1 cellular context compared by ENCODE assay signal in the genomic region with DNA sequence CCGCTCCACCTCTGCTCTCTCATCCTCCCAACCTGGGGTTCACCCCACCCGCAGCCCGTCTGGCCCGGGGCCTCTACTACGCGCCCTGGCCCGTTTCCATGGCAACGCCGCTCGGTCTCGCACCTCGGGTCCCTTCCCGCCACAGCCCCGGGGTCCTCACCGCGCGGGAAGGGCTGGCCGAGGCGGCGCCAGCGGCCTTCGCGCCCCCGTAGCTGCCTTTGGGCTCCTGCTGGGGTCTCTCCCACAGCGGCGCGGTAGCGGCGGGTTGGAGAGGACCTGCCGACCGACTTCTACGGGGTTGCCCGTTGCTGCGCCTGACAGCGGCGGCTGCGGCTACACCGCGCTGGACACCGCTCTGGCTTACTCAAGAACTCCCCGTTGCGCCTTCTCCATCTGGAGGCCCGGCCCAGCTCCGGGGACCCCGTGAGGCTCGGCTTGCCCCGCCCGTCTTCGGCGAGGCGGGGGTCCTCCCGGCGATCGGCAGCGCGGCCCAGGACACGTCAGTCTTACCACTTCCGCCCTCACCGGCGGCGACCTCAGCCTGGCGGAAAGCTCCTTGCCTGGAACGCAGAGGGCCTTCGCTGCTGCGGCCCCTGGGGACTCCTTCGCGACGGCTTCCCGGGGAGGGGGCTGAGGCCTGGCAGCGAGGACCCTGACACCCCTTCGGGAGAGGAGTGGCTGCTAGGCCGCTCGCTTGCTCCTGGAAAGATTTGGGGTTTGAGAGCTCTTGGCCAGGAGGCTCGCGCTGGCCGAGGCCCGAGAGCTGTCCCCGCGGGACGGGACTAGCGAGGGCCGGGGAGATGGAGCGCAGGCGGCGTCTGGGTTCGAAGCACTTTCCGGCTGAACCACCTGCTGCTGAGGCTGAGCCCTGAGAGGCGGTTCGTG.
TF ChIP-seq lines count a peak whose summit lies in the region.

Gene TM9SF1 (minus strand): TSS at position 256 of the 885 bp plus-strand sequence. CDS start 422 bp downstream, outside the sequence.

TF ChIP-seq in HepG2, 621 proteins besides CTCF, POLR2A, EP300 and RAD21 (continued from another document and continues in another):
- peak; percentile 99 for TF ChIP-seq KIAA2018 (CRISPR knock-in tag; IDR thresholded peaks at IDR 0.05; ENCODE audit: borderline replicate concordance)
- TF ChIP-seq NCOA5 (CRISPR knock-in tag; IDR thresholded peaks at IDR 0.05) = peak; percentile 95
- TF ChIP-seq NFE2L2 (IDR thresholded peaks at IDR 0.05; ENCODE audit: low read length) = 0 out of 2 replicates have a peak, but pooled peaks have one; percentile 33
- TF ChIP-seq KLF16 (CRISPR knock-in tag; IDR thresholded peaks at IDR 0.05) = peak; percentile 67 to 99; a peak in 3 of 4 replicates
- TF ChIP-seq ZNF496 (CRISPR knock-in tag; IDR thresholded peaks at IDR 0.05; ENCODE audit: insufficient replicate concordance) = no peak
- TF ChIP-seq FOXA3 (CRISPR knock-in tag; IDR thresholded peaks at IDR 0.05) = peak; percentile 84
- TF ChIP-seq HDAC2 (CRISPR knock-in tag; IDR thresholded peaks at IDR 0.05) = peak; percentile 91
- TF ChIP-seq TBX2 (CRISPR knock-in tag; IDR thresholded peaks at IDR 0.05; ENCODE audit: borderline replicate concordance) = peak; percentile 99
- peak; percentile 26; the same call in 1 of the 2 replicates for TF ChIP-seq FOSL1 (CRISPR knock-in tag; IDR thresholded peaks at IDR 0.05; ENCODE audit: borderline replicate concordance)
- TF ChIP-seq TP53 (CRISPR knock-in tag; conservative IDR thresholded peaks at IDR 0.05) = peak; percentile 43
- TF ChIP-seq, protein P1, sequence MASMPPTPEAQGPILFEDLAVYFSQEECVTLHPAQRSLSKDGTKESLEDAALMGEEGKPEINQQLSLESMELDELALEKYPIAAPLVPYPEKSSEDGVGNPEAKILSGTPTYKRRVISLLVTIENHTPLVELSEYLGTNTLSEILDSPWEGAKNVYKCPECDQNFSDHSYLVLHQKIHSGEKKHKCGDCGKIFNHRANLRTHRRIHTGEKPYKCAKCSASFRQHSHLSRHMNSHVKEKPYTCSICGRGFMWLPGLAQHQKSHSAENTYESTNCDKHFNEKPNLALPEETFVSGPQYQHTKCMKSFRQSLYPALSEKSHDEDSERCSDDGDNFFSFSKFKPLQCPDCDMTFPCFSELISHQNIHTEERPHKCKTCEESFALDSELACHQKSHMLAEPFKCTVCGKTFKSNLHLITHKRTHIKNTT (CRISPR knock-in tag; IDR thresholded peaks at IDR 0.05) = peak; percentile 86; the same call in 1 of the 2 replicates
- TF ChIP-seq HOXA7 (CRISPR knock-in tag; IDR thresholded peaks at IDR 0.05) = no peak
- peak; percentile 30; the same call in 1 of the 2 replicates for TF ChIP-seq ZNF3 (CRISPR knock-in tag; IDR thresholded peaks at IDR 0.05)
- no peak for TF ChIP-seq TCF7 (IDR thresholded peaks at IDR 0.05; ENCODE audit: low read depth)
- TF ChIP-seq ZNF33A (CRISPR knock-in tag; IDR thresholded peaks at IDR 0.05; ENCODE audit: borderline replicate concordance) = no peak
- peak; percentile 83 for TF ChIP-seq HCFC1 (IDR thresholded peaks at IDR 0.05; ENCODE audit: low read depth, low read length)
- no peak for TF ChIP-seq ATF1 (CRISPR knock-in tag; IDR thresholded peaks at IDR 0.05)
- peak; percentile 95 for TF ChIP-seq BRD4 (CRISPR knock-in tag; IDR thresholded peaks at IDR 0.05)
- TF ChIP-seq TSC22D2 (CRISPR knock-in tag; IDR thresholded peaks at IDR 0.05; ENCODE audit: borderline replicate concordance) = peak; percentile 95; the same call in 1 of the 2 replicates
- peak; percentile 99 to 100 for TF ChIP-seq HMGXB4 (CRISPR knock-in tag; IDR thresholded peaks at IDR 0.05; ENCODE audit: borderline replicate concordance in 1 of 2, low read depth in 1 of 2)
- peak; percentile 60 for TF ChIP-seq NFYC (CRISPR knock-in tag; IDR thresholded peaks at IDR 0.05)
- no peak for TF ChIP-seq PRPF4 (IDR thresholded peaks at IDR 0.05; ENCODE audit: low read depth, low read length, poor library complexity, severe bottlenecking)
- TF ChIP-seq, protein P2, sequence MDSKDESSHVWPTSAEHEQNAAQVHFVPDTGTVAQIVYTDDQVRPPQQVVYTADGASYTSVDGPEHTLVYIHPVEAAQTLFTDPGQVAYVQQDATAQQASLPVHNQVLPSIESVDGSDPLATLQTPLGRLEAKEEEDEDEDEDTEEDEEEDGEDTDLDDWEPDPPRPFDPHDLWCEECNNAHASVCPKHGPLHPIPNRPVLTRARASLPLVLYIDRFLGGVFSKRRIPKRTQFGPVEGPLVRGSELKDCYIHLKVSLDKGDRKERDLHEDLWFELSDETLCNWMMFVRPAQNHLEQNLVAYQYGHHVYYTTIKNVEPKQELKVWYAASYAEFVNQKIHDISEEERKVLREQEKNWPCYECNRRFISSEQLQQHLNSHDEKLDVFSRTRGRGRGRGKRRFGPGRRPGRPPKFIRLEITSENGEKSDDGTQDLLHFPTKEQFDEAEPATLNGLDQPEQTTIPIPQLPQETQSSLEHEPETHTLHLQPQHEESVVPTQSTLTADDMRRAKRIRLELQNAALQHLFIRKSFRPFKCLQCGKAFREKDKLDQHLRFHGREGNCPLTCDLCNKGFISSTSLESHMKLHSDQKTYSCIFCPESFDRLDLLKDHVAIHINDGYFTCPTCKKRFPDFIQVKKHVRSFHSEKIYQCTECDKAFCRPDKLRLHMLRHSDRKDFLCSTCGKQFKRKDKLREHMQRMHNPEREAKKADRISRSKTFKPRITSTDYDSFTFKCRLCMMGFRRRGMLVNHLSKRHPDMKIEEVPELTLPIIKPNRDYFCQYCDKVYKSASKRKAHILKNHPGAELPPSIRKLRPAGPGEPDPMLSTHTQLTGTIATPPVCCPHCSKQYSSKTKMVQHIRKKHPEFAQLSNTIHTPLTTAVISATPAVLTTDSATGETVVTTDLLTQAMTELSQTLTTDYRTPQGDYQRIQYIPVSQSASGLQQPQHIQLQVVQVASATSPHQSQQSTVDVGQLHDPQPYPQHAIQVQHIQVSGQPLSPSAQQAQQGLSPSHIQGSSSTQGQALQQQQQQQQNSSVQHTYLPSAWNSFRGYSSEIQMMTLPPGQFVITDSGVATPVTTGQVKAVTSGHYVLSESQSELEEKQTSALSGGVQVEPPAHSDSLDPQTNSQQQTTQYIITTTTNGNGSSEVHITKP (CRISPR knock-in tag; IDR thresholded peaks at IDR 0.05; ENCODE audit: low read depth) = peak; percentile 91
- peak; percentile 94 for TF ChIP-seq KDM4B (CRISPR knock-in tag; IDR thresholded peaks at IDR 0.05)
- no peak; the same call in 1 of the 2 replicates for TF ChIP-seq STAG1 (CRISPR knock-in tag; IDR thresholded peaks at IDR 0.05)
- TF ChIP-seq, protein P3, sequence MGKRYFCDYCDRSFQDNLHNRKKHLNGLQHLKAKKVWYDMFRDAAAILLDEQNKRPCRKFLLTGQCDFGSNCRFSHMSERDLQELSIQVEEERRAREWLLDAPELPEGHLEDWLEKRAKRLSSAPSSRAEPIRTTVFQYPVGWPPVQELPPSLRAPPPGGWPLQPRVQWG (CRISPR knock-in tag; IDR thresholded peaks at IDR 0.05; ENCODE audit: borderline replicate concordance, low read depth) = no peak
- TF ChIP-seq, protein P4, sequence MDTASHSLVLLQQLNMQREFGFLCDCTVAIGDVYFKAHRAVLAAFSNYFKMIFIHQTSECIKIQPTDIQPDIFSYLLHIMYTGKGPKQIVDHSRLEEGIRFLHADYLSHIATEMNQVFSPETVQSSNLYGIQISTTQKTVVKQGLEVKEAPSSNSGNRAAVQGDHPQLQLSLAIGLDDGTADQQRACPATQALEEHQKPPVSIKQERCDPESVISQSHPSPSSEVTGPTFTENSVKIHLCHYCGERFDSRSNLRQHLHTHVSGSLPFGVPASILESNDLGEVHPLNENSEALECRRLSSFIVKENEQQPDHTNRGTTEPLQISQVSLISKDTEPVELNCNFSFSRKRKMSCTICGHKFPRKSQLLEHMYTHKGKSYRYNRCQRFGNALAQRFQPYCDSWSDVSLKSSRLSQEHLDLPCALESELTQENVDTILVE (CRISPR knock-in tag; IDR thresholded peaks at IDR 0.05) = peak; percentile 93
- no peak for TF ChIP-seq ZNF703 (CRISPR knock-in tag; IDR thresholded peaks at IDR 0.05; ENCODE audit: borderline replicate concordance)
- TF ChIP-seq ZNF619 (CRISPR knock-in tag; IDR thresholded peaks at IDR 0.05) = peak; percentile 100
- TF ChIP-seq ZBTB1 (CRISPR knock-in tag; IDR thresholded peaks at IDR 0.05; ENCODE audit: borderline replicate concordance) = peak; percentile 85
- peak; percentile 55 for TF ChIP-seq TAF15 (IDR thresholded peaks at IDR 0.05; ENCODE audit: low read depth, low read length, poor library complexity, severe bottlenecking)
- no peak for TF ChIP-seq TBL1XR1 (IDR thresholded peaks at IDR 0.05; ENCODE audit: borderline replicate concordance, low read length, partially characterized antibody)
- TF ChIP-seq ASH2L (IDR thresholded peaks at IDR 0.05; ENCODE audit: insufficient read length, low read depth, low read length) = peak; percentile 99
- TF ChIP-seq ZNF430 (CRISPR knock-in tag; IDR thresholded peaks at IDR 0.05) = peak; percentile 98
- TF ChIP-seq, protein P5, sequence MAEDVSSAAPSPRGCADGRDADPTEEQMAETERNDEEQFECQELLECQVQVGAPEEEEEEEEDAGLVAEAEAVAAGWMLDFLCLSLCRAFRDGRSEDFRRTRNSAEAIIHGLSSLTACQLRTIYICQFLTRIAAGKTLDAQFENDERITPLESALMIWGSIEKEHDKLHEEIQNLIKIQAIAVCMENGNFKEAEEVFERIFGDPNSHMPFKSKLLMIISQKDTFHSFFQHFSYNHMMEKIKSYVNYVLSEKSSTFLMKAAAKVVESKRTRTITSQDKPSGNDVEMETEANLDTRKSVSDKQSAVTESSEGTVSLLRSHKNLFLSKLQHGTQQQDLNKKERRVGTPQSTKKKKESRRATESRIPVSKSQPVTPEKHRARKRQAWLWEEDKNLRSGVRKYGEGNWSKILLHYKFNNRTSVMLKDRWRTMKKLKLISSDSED (CRISPR knock-in tag; IDR thresholded peaks at IDR 0.05) = peak; percentile 85; the same call in 1 of the 2 replicates
- TF ChIP-seq ZNF335 (CRISPR knock-in tag; IDR thresholded peaks at IDR 0.05) = peak; percentile 100
- TF ChIP-seq SMAD9 (CRISPR knock-in tag; IDR thresholded peaks at IDR 0.05) = peak; percentile 99
- TF ChIP-seq, protein P6, sequence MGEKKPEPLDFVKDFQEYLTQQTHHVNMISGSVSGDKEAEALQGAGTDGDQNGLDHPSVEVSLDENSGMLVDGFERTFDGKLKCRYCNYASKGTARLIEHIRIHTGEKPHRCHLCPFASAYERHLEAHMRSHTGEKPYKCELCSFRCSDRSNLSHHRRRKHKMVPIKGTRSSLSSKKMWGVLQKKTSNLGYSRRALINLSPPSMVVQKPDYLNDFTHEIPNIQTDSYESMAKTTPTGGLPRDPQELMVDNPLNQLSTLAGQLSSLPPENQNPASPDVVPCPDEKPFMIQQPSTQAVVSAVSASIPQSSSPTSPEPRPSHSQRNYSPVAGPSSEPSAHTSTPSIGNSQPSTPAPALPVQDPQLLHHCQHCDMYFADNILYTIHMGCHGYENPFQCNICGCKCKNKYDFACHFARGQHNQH (CRISPR knock-in tag; IDR thresholded peaks at IDR 0.05) = peak; percentile 99; the same call in 1 of the 2 replicates
